In genomic region chr15:68875377-68876116, GRCh38 we compare ENCODE assay signal across 1 cellular context.
TF ChIP-seq lines count a peak whose summit lies in the region.

No MANE protein-coding gene starts in this region.

TF ChIP-seq in HepG2, 621 proteins besides CTCF, POLR2A, EP300 and RAD21 (continued from another document and continues in another):
- TF ChIP-seq UBTF (CRISPR knock-in tag; IDR thresholded peaks at IDR 0.05) = peak; percentile 23; the same call in 1 of the 2 replicates
- no peak for TF ChIP-seq MAZ (IDR thresholded peaks at IDR 0.05; ENCODE audit: borderline replicate concordance, low read depth, low read length)
- 0 out of 2 replicates have a peak, but pooled peaks have one; percentile 29 for TF ChIP-seq MAZ (CRISPR knock-in tag; IDR thresholded peaks at IDR 0.05; ENCODE audit: low read depth)
- no peak for TF ChIP-seq GATAD1 (CRISPR knock-in tag; IDR thresholded peaks at IDR 0.05)
- TF ChIP-seq HNF1A (IDR thresholded peaks at IDR 0.05; ENCODE audit: low read depth) = no peak
- TF ChIP-seq HNF1A (CRISPR knock-in tag; IDR thresholded peaks at IDR 0.05; ENCODE audit: borderline replicate concordance) = no peak
- TF ChIP-seq IKZF1 (IDR thresholded peaks at IDR 0.05) = no peak
- no peak for TF ChIP-seq HMGA1 (CRISPR knock-in tag; conservative IDR thresholded peaks at IDR 0.05)
- no peak for TF ChIP-seq THAP11 (CRISPR knock-in tag; IDR thresholded peaks at IDR 0.05)
- no peak for TF ChIP-seq GZF1 (CRISPR knock-in tag; IDR thresholded peaks at IDR 0.05)
- no peak for TF ChIP-seq TARDBP (CRISPR knock-in tag; IDR thresholded peaks at IDR 0.05)
- no peak for TF ChIP-seq TOE1 (CRISPR knock-in tag; IDR thresholded peaks at IDR 0.05)
- no peak for TF ChIP-seq ZNF768 (CRISPR knock-in tag; IDR thresholded peaks at IDR 0.05)
- TF ChIP-seq WIZ (CRISPR knock-in tag; IDR thresholded peaks at IDR 0.05) = no peak
- peak; percentile 59 for TF ChIP-seq ZNF501 (CRISPR knock-in tag; IDR thresholded peaks at IDR 0.05)
- TF ChIP-seq ZNF576 (CRISPR knock-in tag; IDR thresholded peaks at IDR 0.05) = no peak
- 0 out of 2 replicates have a peak, but pooled peaks have one; percentile 77 for TF ChIP-seq ZNF607 (CRISPR knock-in tag; IDR thresholded peaks at IDR 0.05; ENCODE audit: borderline replicate concordance)
- TF ChIP-seq KDM3A (CRISPR knock-in tag; IDR thresholded peaks at IDR 0.05; ENCODE audit: low read depth) = no peak
- TF ChIP-seq ARID4A (CRISPR knock-in tag; IDR thresholded peaks at IDR 0.05; ENCODE audit: borderline replicate concordance) = peak; percentile 22; the same call in 1 of the 2 replicates
- no peak for TF ChIP-seq ZNF780A (CRISPR knock-in tag; IDR thresholded peaks at IDR 0.05)
- no peak for TF ChIP-seq PAXIP1 (CRISPR knock-in tag; conservative IDR thresholded peaks at IDR 0.05)
- no peak for TF ChIP-seq ARNTL (CRISPR knock-in tag; IDR thresholded peaks at IDR 0.05)
- TF ChIP-seq ADNP (CRISPR knock-in tag; IDR thresholded peaks at IDR 0.05) = no peak
- TF ChIP-seq MLXIP (CRISPR knock-in tag; IDR thresholded peaks at IDR 0.05; ENCODE audit: borderline replicate concordance) = no peak
- TF ChIP-seq KLF6 (CRISPR knock-in tag; IDR thresholded peaks at IDR 0.05) = no peak
- TF ChIP-seq ZSCAN9 (CRISPR knock-in tag; IDR thresholded peaks at IDR 0.05; ENCODE audit: borderline replicate concordance) = no peak
- TF ChIP-seq SIN3A (IDR thresholded peaks at IDR 0.05; ENCODE audit: borderline replicate concordance, low read depth, low read length) = no peak
- no peak for TF ChIP-seq ZNF101 (CRISPR knock-in tag; IDR thresholded peaks at IDR 0.05; ENCODE audit: borderline replicate concordance, low read depth)
- TF ChIP-seq MYC (CRISPR knock-in tag; IDR thresholded peaks at IDR 0.05; ENCODE audit: borderline replicate concordance) = peak; percentile 10; the same call in 1 of the 2 replicates
- TF ChIP-seq ZFAT (CRISPR knock-in tag; conservative IDR thresholded peaks at IDR 0.05) = no peak
- TF ChIP-seq HMGXB3 (CRISPR knock-in tag; IDR thresholded peaks at IDR 0.05; ENCODE audit: borderline replicate concordance) = no peak
- TF ChIP-seq ZSCAN22 (CRISPR knock-in tag; IDR thresholded peaks at IDR 0.05) = no peak
- 0 out of 2 replicates have a peak, but pooled peaks have one; percentile 15 for TF ChIP-seq ZNF350 (CRISPR knock-in tag; IDR thresholded peaks at IDR 0.05; ENCODE audit: borderline replicate concordance, low read depth)
- peak; percentile 50; the same call in 1 of the 2 replicates for TF ChIP-seq ZNF605 (CRISPR knock-in tag; IDR thresholded peaks at IDR 0.05)
- peak; percentile 58 for TF ChIP-seq HNF1B (CRISPR knock-in tag; IDR thresholded peaks at IDR 0.05)
